ENCODE assay signal across 25 cellular contexts in the genomic region with DNA sequence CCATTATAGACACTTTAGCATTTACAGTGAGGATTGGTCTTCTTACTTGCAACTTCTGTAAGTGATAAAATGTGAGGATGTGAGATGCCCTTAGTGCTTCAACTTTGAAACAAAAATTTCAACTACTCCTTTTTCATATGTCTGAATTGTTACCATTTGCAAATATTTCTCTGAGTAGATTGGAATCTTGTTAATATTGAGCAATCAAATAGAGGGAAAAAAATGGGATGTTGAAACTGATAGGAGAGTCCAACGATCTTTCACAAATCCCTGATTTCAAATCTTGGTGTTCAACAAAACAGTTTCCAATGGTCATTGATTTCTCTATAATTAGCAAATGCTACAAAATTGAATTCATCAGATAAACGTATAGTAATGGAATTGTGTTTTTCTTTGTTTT. TPM values are rescaled to one million over a fixed set of nuclear protein-coding genes. Genes with fewer than 3 reads are reported as not detected.
A peak's percentile ranks its signal among the peaks of the same experiment; 100 is the strongest.
DNase-seq lines count a peak whose midpoint lies in the region; ATAC-seq, FAIRE-seq and TF ChIP-seq lines count a peak whose summit lies in the region.
"Had no signal": no experiment of that assay in that cellular context is flagged by ENCODE, and none has a peak within 500 bp of the region (broad histone marks: within the 10 kb centered on the region; RNA-seq: fewer than 3 reads in every experiment).

No MANE protein-coding gene starts in this region.

- intact Hi-C loops in PC-9 (cut with micrococcal nuclease; ENCODE audit: unreplicated experiment) = no loop called here
- intact Hi-C loops in HepG2 (cut with micrococcal nuclease; ENCODE audit: unreplicated experiment) = loop anchor here (5.0 kb wide), 1 partner anchor 204 kb away; no protein-coding TSS in a partner anchor

- no peak for FAIRE-seq in HepG2 (lab: Jason Lieb, UNC)
- FAIRE-seq: A204.1, GM12891, GM19239 had no signal

- H4K20me1 ChIP-seq in PC-9 (ENCODE audit: insufficient read depth) (no peaks in the 10 kb centered on the region), HepG2 (ENCODE audit: insufficient read depth, low read length) (no peaks in the 10 kb centered on the region)
- H4K20me1 ChIP-seq: BLaER1 had no signal

- peaks cover 3% of the 10 kb centered on the region; the same call in 1 of the 2 replicates for H3K4me1 ChIP-seq in PC-9 (replicated peaks; ENCODE audit: insufficient read depth)
- H3K4me1 ChIP-seq in HepG2 (ENCODE audit: insufficient read depth, low read length) = peaks cover 26% of the 10 kb centered on the region
- H3K4me1 ChIP-seq: BE2C, BLaER1 had no signal

- H3K27ac ChIP-seq in PC-9 = no peak overlapping the region
- H3K27ac ChIP-seq in HepG2 (ENCODE audit: extremely low read length, insufficient read depth, low read length) = no peak overlapping the region
- H3K27ac ChIP-seq: BLaER1 had no signal

- H3K79me2 ChIP-seq in PC-9 (ENCODE audit: low read depth) (no peaks in the 10 kb centered on the region), HepG2 (ENCODE audit: insufficient read depth, low read length) (no peaks in the 10 kb centered on the region)

- ATAC-seq in HepG2 = no peak
- ATAC-seq in GM21723 (IDR thresholded peaks at IDR 0.05; ENCODE audit: unreplicated experiment) = no peak

- no peaks in the 10 kb centered on the region for H3K27me3 ChIP-seq in PC-9 (ENCODE audit: insufficient read depth, low read depth)
- no peaks in the 10 kb centered on the region for H3K27me3 ChIP-seq in HepG2 (ENCODE audit: control insufficient read depth in 1 of 2, insufficient read depth in 2 of 2, low read length in 2 of 2)
- H3K27me3 ChIP-seq: BLaER1 had no signal

- DNase-seq in PC-9 (no peak), HepG2 (ENCODE audit: low spot score) (no peak), globus pallidus (ENCODE audit: low spot score) (no peak), NCI-H446 treated with DMSO at 0.1 percent for 48 hours (lab: John Stamatoyannopoulos, UW) (no peak)
- DNase-seq: 8988T; ACHN; BE2C; C1 segment of cervical spinal cord; CD4-positive, alpha-beta memory T cell; CD4-positive, CD25-positive, alpha-beta regulatory T cell; CD8-positive, alpha-beta memory T cell; COR-L47; DMS 273 treated with DMSO at 0.1 percent for 48 hours; DMS153; DMS53; DMS79; DND-41; EL; GF-D8 had no signal

- no peaks in the 10 kb centered on the region; the same call in 1 of the 2 replicates for H3K9me2 ChIP-seq in PC-9 (ENCODE audit: insufficient read depth)

- POLR2A ChIA-PET in PC-9 (lab: Charles Lee; ENCODE audit: unreplicated experiment) (no interaction called here), HepG2 (lab: Yijun Ruan, JAX) (no interaction called here)

- WGBS in HepG2 (ENCODE audit: low lambda C conversion rate) = 26% methylated on average over 2 of the region's 2 CpGs

- TF ChIP-seq POLR2A in HepG2 (IDR thresholded peaks at IDR 0.05; ENCODE audit: insufficient read depth in 1 of 2, low read depth in 2 of 2, low read length in 2 of 2) = no peak

- no peak for TF ChIP-seq EP300 in HepG2 (IDR thresholded peaks at IDR 0.05; ENCODE audit: low read depth in 2 of 2, low read length in 2 of 2)
- TF ChIP-seq EP300 in HepG2 (CRISPR knock-in tag; IDR thresholded peaks at IDR 0.05; ENCODE audit: borderline replicate concordance) = no peak

- no peak for TF ChIP-seq RAD21 in HepG2 (CRISPR knock-in tag; IDR thresholded peaks at IDR 0.05)

- H3K4me3 ChIP-seq in PC-9 = no peak overlapping the region
- H3K4me3 ChIP-seq in HepG2 (replicated peaks in 1 of 3; ENCODE audit: insufficient read depth in 1 of 3, low read depth in 2 of 3, low read length in 3 of 3) = no peak overlapping the region
- H3K4me3 ChIP-seq: BLaER1 had no signal

- H2AFZ ChIP-seq in PC-9 = 0 out of 2 replicates have a peak overlapping the region, but pooled peaks have one; percentile 24
- H2AFZ ChIP-seq in HepG2 (ENCODE audit: low read length) = no peak overlapping the region

- H3K4me2 ChIP-seq in PC-9 (no peak overlapping the region), HepG2 (ENCODE audit: low read depth, low read length) (no peak overlapping the region)
- H3K4me2 ChIP-seq: BLaER1 had no signal

- TF ChIP-seq CTCF in PC-9 (conservative IDR thresholded peaks at IDR 0.05) (no peak), HepG2 (CRISPR knock-in tag; IDR thresholded peaks at IDR 0.05) (no peak)

- CTCF ChIA-PET in PC-9 (lab: Charles Lee) = no interaction called here
- CTCF ChIA-PET in HepG2 (lab: Yijun Ruan, JAX; ENCODE audit: low intra/inter-chr PET ratio, low total read pairs) = no interaction called here

- H3K9me3 ChIP-seq in PC-9 (ENCODE audit: insufficient read depth, low read depth) = peaks cover 3% of the 10 kb centered on the region; the same call in 1 of the 2 replicates
- no peaks in the 10 kb centered on the region for H3K9me3 ChIP-seq in HepG2 (ENCODE audit: low read length)
- H3K9me3 ChIP-seq: BE2C, BLaER1 had no signal

- in situ Hi-C loops in HepG2 (cut with HindIII; ENCODE audit: extremely low pct_ligation_motif_present, low pct_unique_long_range_greater_than_20kb) = loop anchor here (25.0 kb wide), 1 partner anchor 399 kb away; no protein-coding TSS in a partner anchor

- H3F3A ChIP-seq in PC-9 (ENCODE audit: insufficient read depth, low read depth) = no peaks in the 10 kb centered on the region

- no peak overlapping the region for H3K9ac ChIP-seq in HepG2 (ENCODE audit: insufficient read depth, low read depth, low read length)
- H3K9ac ChIP-seq: BLaER1 had no signal

- H3K36me3 ChIP-seq in PC-9 (ENCODE audit: low read depth) (no peaks in the 10 kb centered on the region), HepG2 (replicated peaks in 1 of 2; ENCODE audit: control insufficient read depth in 1 of 2, insufficient read depth in 2 of 2, low read length in 2 of 2) (no peaks in the 10 kb centered on the region)
- H3K36me3 ChIP-seq: BE2C, BLaER1 had no signal

- BruUV-seq in PC-9 (replicated peaks; lab: Mats Ljungman, UMichigan) (no TSS peak), HepG2 (replicated peaks; lab: Mats Ljungman, UMichigan) (no TSS peak)

TF ChIP-seq in HepG2, 621 proteins besides CTCF, POLR2A, EP300 and RAD21:
- TF ChIP-seq CEBPG (CRISPR knock-in tag; IDR thresholded peaks at IDR 0.05) = 0 out of 2 replicates have a peak, but pooled peaks have one; percentile 27
- no peak for TF ChIP-seq ZNF75D (CRISPR knock-in tag; IDR thresholded peaks at IDR 0.05; ENCODE audit: borderline replicate concordance)
- TF ChIP-seq STAT5B (CRISPR knock-in tag; IDR thresholded peaks at IDR 0.05) = no peak
- peak; percentile 81 for TF ChIP-seq CEBPB (IDR thresholded peaks at IDR 0.05; ENCODE audit: borderline replicate concordance, low read depth, low read length)

RNA-seq across cellular contexts. Expression of gene SNX10, which starts 5.5 kb away (rescaled TPM):
- 9.1 and 9.8 TPM in 2 replicates for total RNA-seq in PC-9 (2021)
- 26.0 and 43.1 TPM in 2 replicates for total RNA-seq in HepG2 (2016; rRNA removed; fragmentation: Illumina TruSeq; extraction: Trizol)
- total RNA-seq in HepG2 (2016; cell fraction: cytosol; rRNA removed; fragmentation: Illumina TruSeq; extraction: Trizol; ENCODE audit: low read depth) = 11.0 and 13.9 TPM in 2 replicates
- total RNA-seq in HepG2 (2016; cell fraction: insoluble cytoplasmic fraction; rRNA removed; fragmentation: Illumina TruSeq; extraction: Trizol) = 26.8 and 44.6 TPM in 2 replicates
- 36.5 and 37.9 TPM in 2 replicates for total RNA-seq in HepG2 (2016; cell fraction: membrane; rRNA removed; fragmentation: Illumina TruSeq; extraction: Trizol)
- total RNA-seq in HepG2 (2016; cell fraction: nucleus; rRNA removed; fragmentation: Illumina TruSeq; extraction: Trizol) = 14.2 and 18.3 TPM in 2 replicates
- polyA plus RNA-seq in HepG2 (2011; rRNA removed) = 18.6 and 27.6 TPM in 2 replicates
- polyA plus RNA-seq in HepG2 (2011; cell fraction: cytosol; rRNA removed) = 13.8 and 23.3 TPM in 2 replicates
- 5.2 and 8.7 TPM in 2 replicates for polyA plus RNA-seq in HepG2 (2011; cell fraction: nucleus; rRNA removed)
- polyA plus RNA-seq in HepG2 (2012) = 32.4 and 42.5 TPM in 2 replicates
- polyA plus RNA-seq in HepG2 (2016; cell fraction: cytosol; fragmentation: Illumina TruSeq; extraction: Trizol; ENCODE audit: low read depth) = 19.2 and 21.4 TPM in 2 replicates
- 55.9 and 58.7 TPM in 2 replicates for polyA plus RNA-seq in HepG2 (2016; cell fraction: insoluble cytoplasmic fraction; fragmentation: Illumina TruSeq; extraction: Trizol; ENCODE audit: low read depth)
- 39.2 and 40.3 TPM in 2 replicates for polyA plus RNA-seq in HepG2 (2016; cell fraction: membrane; fragmentation: Illumina TruSeq; extraction: Trizol; ENCODE audit: low read depth)
- 28.8 and 32.3 TPM in 2 replicates for polyA plus RNA-seq in HepG2 (2016; cell fraction: nucleus; fragmentation: Illumina TruSeq; extraction: Trizol; ENCODE audit: insufficient read depth, low read depth)
- 1.4 and 7.6 TPM in 2 replicates for polyA minus RNA-seq in HepG2 (2011; rRNA and poly(A)+ RNA removed; ENCODE audit: low replicate concordance)
- polyA minus RNA-seq in HepG2 (2011; cell fraction: cytosol; rRNA and poly(A)+ RNA removed) = 18.6 and 21.0 TPM in 2 replicates
- 12.9 and 18.8 TPM in 2 replicates for polyA minus RNA-seq in HepG2 (2011; cell fraction: nucleus; rRNA and poly(A)+ RNA removed)
- polyA plus RNA-seq: AG04450 had no signal
